9 cellular contexts compared by ENCODE assay signal in the genomic region with DNA sequence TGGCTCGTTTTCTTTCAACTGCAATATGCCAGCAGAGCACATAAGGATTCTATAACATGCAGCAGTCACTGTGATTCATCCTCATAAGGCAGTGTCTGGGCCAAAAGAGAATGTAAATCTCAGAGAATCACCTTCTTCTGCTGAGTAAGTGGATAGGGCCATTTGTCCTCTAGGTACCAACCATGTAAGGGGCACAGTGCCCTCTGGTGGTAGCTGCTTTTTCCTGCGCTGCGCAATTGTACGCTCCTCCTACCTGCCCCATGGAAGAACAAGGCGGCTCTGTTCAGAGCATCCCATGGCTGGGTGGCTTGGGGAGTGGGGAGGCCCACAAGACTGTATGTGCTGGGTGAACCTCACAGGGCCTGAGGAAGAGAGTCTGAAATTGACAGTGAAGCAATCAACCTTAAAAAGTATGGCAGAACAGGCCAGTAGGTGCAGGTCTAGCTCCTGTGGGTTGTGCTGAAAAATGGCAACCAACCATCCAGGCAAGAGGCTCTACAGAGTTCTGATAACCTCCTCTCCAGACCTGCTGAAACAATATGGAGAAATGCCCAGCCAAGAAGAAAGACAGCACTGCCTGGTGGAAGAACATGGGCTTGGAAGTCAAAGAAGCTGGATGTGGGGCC.
A peak's percentile ranks its signal among the peaks of the same experiment; 100 is the strongest.
DNase-seq lines count a peak whose midpoint lies in the region; ATAC-seq and TF ChIP-seq lines count a peak whose summit lies in the region.
"Had no signal": no experiment of that assay in that cellular context is flagged by ENCODE, and none has a peak within 500 bp of the region (broad histone marks: within the 10 kb centered on the region; RNA-seq: fewer than 3 reads in every experiment).

No MANE protein-coding gene starts in this region.

- BruUV-seq in Panc1 (replicated peaks; lab: Mats Ljungman, UMichigan) = no TSS peak

- H3K4me3 ChIP-seq in Panc1 (ENCODE audit: low read depth in 2 of 2, low read length in 2 of 2) = no peak overlapping the region
- H3K4me3 ChIP-seq in ovary = no peak overlapping the region
- no peak overlapping the region for H3K4me3 ChIP-seq in vagina
- H3K4me3 ChIP-seq: BLaER1 treated with 17β-estradiol and CSF1 and Interleukin-3, amounts not matched to agents 10 nM and 100 nM had no signal

- POLR2A ChIA-PET in Panc1 (lab: Charles Lee) = no interaction called here

- in situ Hi-C loops in Panc1 (cut with HindIII; ENCODE audit: low pct_unique_long_range_greater_than_20kb, low sequenced_read_pairs) = no loop called here

- TF ChIP-seq EP300 in ovary (IDR thresholded peaks at IDR 0.05) = no peak

- H3K4me1 ChIP-seq in Panc1 (ENCODE audit: control insufficient read depth, insufficient read depth, low read length) (no peaks in the 10 kb centered on the region), ovary (ENCODE audit: insufficient read depth) (no peaks in the 10 kb centered on the region), vagina (no peaks in the 10 kb centered on the region)
- H3K4me1 ChIP-seq: BLaER1 treated with 17β-estradiol and CSF1 and Interleukin-3, amounts not matched to agents 10 nM and 100 nM had no signal

- H3K27ac ChIP-seq in Panc1 (ENCODE audit: low read length) (no peak overlapping the region), ovary (no peak overlapping the region), vagina (no peak overlapping the region)
- H3K27ac ChIP-seq: BLaER1 treated with 17β-estradiol and CSF1 and Interleukin-3, amounts not matched to agents 10 nM and 100 nM had no signal

- no peaks in the 10 kb centered on the region for H3K9me3 ChIP-seq in Panc1 (ENCODE audit: control insufficient read depth, insufficient read depth, low read depth, low read length)
- no peaks in the 10 kb centered on the region for H3K9me3 ChIP-seq in ovary
- H3K9me3 ChIP-seq in vagina = no peaks in the 10 kb centered on the region
- H3K9me3 ChIP-seq: BLaER1 treated with 17β-estradiol and CSF1 and Interleukin-3, amounts not matched to agents 10 nM and 100 nM had no signal

- CTCF ChIA-PET in Panc1 (lab: Charles Lee) = interaction anchor here (0.6 to 1.0 kb wide), 3 partner anchors 814 to 870 kb away, joined by 3 to 5 read pairs (median 4); no protein-coding TSS in a partner anchor

- 13 to 28% (median 18%) methylated on average over 5 of the region's 5 CpGs for WGBS in ovary, 3 donors

- TF ChIP-seq CTCF in Panc1 (IDR thresholded peaks at IDR 0.05) = peak; percentile 92
- peak in 1 of 3 donors; percentile 6 for TF ChIP-seq CTCF in ovary (IDR thresholded peaks at IDR 0.05)
- peak; percentile 32 to 58 (median 48) for TF ChIP-seq CTCF in vagina (IDR thresholded peaks at IDR 0.05)

- TF ChIP-seq POLR2A in ovary (IDR thresholded peaks at IDR 0.05) = no peak
- no peak for TF ChIP-seq POLR2A in vagina (IDR thresholded peaks at IDR 0.05)

- peak; percentile 62 for ATAC-seq in HG03280 (IDR thresholded peaks at IDR 0.05; ENCODE audit: unreplicated experiment)
- peak; percentile 100 for ATAC-seq in Panc1

- no peaks in the 10 kb centered on the region for H3K36me3 ChIP-seq in Panc1 (ENCODE audit: control insufficient read depth, insufficient read depth, low read length)
- no peaks in the 10 kb centered on the region for H3K36me3 ChIP-seq in ovary
- H3K36me3 ChIP-seq in vagina = no peaks in the 10 kb centered on the region
- H3K36me3 ChIP-seq: BLaER1 treated with 17β-estradiol and CSF1 and Interleukin-3, amounts not matched to agents 10 nM and 100 nM had no signal

- DNase-seq in NCI-H2081 (lab: John Stamatoyannopoulos, UW) = peak; percentile 9 to 34
- DNase-seq in NCI-H2081 treated with DMSO at 0.1 percent for 48 hours (lab: John Stamatoyannopoulos, UW) = no peak
- peak; percentile 53 for DNase-seq in Panc1 (ENCODE audit: low read depth, low spot score)
- DNase-seq in activated gamma-delta T cell treated with anti-CD3 and anti-CD28 coated beads, Interleukin-2, amount 50 U/mL, for 16 hours (ENCODE audit: low read depth) = peak; percentile 1
- peak; percentile 76 for DNase-seq in glomerular visceral epithelial cell (ENCODE audit: extremely low spot score)
- DNase-seq in ovary = peak; percentile 11 to 57 (median 43)
- no peak for DNase-seq in vagina (ENCODE audit: extremely low spot score in 2 of 2)

- H3K27me3 ChIP-seq in Panc1 (ENCODE audit: control insufficient read depth, insufficient read depth, low read length) = no peaks in the 10 kb centered on the region
- H3K27me3 ChIP-seq in ovary = no peaks in the 10 kb centered on the region
- no peaks in the 10 kb centered on the region for H3K27me3 ChIP-seq in vagina
- H3K27me3 ChIP-seq: BLaER1 treated with 17β-estradiol and CSF1 and Interleukin-3, amounts not matched to agents 10 nM and 100 nM had no signal

- intact Hi-C loops in Panc1 (cut with micrococcal nuclease; ENCODE audit: unreplicated experiment) = loop anchor here (2.0 to 10.0 kb wide), 2 partner anchors 766 to 814 kb away; no protein-coding TSS in a partner anchor
- intact Hi-C loops in ovary (cut with DNase I) = no loop called here
- intact Hi-C loops in vagina (cut with DNase I) = no loop called here

Comparison
In these comparisons a context has a peak if more than half of its experiments do, and no peak if none do; other contexts are left out.
1. DNase-seq: peak in NCI-H2081 (2 of 2), Panc1 (single experiment), activated gamma-delta T cell treated with anti-CD3 and anti-CD28 coated beads, Interleukin-2, amount 50 U/mL, for 16 hours (single experiment), glomerular visceral epithelial cell (single experiment) and ovary (5 of 5); none in NCI-H2081 treated with DMSO at 0.1 percent for 48 hours (single experiment) and vagina (0 of 2).